ENCODE assay signal across 1 cellular context in the genomic region with DNA sequence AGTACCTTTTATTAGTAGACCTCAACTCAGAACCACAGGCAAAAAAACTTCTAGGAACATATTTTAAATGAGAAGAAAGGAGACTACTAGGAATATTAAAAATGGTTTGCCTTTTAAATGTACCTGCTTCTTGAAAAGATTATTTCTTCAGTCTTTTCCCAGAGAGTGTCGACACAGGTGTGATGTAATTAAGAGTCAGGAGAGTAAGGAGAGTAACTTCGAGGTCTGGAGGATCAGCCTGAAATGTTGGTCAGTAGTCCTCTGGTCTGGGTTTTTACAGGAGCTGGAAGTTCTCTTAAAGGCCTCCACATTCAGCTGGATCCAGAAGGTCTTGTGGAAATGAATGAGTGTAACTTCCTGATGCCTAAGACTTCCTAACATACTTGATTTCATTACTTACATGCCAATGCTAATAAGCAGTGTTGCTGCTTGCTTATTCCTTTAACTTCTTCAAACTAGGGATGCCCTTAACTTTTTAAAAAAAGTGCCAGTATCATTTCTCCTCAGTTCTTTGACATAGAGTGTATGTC.
TF ChIP-seq lines count a peak whose summit lies in the region.

TSS of gene KCTD4 (minus strand) at position 345 of the 530 bp plus-strand sequence. CDS start 6,478 bp downstream, outside the sequence.

TF ChIP-seq in WTC11, 78 proteins besides CTCF, POLR2A, EP300 and RAD21 (continued from another document):
- TF ChIP-seq, protein P1, sequence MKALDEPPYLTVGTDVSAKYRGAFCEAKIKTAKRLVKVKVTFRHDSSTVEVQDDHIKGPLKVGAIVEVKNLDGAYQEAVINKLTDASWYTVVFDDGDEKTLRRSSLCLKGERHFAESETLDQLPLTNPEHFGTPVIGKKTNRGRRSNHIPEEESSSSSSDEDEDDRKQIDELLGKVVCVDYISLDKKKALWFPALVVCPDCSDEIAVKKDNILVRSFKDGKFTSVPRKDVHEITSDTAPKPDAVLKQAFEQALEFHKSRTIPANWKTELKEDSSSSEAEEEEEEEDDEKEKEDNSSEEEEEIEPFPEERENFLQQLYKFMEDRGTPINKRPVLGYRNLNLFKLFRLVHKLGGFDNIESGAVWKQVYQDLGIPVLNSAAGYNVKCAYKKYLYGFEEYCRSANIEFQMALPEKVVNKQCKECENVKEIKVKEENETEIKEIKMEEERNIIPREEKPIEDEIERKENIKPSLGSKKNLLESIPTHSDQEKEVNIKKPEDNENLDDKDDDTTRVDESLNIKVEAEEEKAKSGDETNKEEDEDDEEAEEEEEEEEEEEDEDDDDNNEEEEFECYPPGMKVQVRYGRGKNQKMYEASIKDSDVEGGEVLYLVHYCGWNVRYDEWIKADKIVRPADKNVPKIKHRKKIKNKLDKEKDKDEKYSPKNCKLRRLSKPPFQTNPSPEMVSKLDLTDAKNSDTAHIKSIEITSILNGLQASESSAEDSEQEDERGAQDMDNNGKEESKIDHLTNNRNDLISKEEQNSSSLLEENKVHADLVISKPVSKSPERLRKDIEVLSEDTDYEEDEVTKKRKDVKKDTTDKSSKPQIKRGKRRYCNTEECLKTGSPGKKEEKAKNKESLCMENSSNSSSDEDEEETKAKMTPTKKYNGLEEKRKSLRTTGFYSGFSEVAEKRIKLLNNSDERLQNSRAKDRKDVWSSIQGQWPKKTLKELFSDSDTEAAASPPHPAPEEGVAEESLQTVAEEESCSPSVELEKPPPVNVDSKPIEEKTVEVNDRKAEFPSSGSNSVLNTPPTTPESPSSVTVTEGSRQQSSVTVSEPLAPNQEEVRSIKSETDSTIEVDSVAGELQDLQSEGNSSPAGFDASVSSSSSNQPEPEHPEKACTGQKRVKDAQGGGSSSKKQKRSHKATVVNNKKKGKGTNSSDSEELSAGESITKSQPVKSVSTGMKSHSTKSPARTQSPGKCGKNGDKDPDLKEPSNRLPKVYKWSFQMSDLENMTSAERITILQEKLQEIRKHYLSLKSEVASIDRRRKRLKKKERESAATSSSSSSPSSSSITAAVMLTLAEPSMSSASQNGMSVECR (CRISPR knock-in tag; IDR thresholded peaks at IDR 0.05; ENCODE audit: borderline replicate concordance), result no peak
- no peak for TF ChIP-seq AFF4 (CRISPR knock-in tag; IDR thresholded peaks at IDR 0.05; ENCODE audit: borderline replicate concordance)
- TF ChIP-seq FOXP4 (CRISPR knock-in tag; IDR thresholded peaks at IDR 0.05), result no peak
- TF ChIP-seq ZNF416 (CRISPR knock-in tag; IDR thresholded peaks at IDR 0.05), result no peak
- no peak for TF ChIP-seq MYBL2 (CRISPR knock-in tag; IDR thresholded peaks at IDR 0.05)
- TF ChIP-seq ZNF232 (CRISPR knock-in tag; IDR thresholded peaks at IDR 0.05), result no peak
- no peak for TF ChIP-seq NFE2L1 (CRISPR knock-in tag; IDR thresholded peaks at IDR 0.05)
- TF ChIP-seq, protein P2, sequence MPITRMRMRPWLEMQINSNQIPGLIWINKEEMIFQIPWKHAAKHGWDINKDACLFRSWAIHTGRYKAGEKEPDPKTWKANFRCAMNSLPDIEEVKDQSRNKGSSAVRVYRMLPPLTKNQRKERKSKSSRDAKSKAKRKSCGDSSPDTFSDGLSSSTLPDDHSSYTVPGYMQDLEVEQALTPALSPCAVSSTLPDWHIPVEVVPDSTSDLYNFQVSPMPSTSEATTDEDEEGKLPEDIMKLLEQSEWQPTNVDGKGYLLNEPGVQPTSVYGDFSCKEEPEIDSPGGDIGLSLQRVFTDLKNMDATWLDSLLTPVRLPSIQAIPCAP (CRISPR knock-in tag; IDR thresholded peaks at IDR 0.05), result no peak
- TF ChIP-seq CREM (CRISPR knock-in tag; IDR thresholded peaks at IDR 0.05), result no peak
- TF ChIP-seq CREB1 (CRISPR knock-in tag; IDR thresholded peaks at IDR 0.05), result no peak
- no peak for TF ChIP-seq JUN (CRISPR knock-in tag; IDR thresholded peaks at IDR 0.05)
